Comparison of ENCODE assay signal across 13 cellular contexts in the genomic region with DNA sequence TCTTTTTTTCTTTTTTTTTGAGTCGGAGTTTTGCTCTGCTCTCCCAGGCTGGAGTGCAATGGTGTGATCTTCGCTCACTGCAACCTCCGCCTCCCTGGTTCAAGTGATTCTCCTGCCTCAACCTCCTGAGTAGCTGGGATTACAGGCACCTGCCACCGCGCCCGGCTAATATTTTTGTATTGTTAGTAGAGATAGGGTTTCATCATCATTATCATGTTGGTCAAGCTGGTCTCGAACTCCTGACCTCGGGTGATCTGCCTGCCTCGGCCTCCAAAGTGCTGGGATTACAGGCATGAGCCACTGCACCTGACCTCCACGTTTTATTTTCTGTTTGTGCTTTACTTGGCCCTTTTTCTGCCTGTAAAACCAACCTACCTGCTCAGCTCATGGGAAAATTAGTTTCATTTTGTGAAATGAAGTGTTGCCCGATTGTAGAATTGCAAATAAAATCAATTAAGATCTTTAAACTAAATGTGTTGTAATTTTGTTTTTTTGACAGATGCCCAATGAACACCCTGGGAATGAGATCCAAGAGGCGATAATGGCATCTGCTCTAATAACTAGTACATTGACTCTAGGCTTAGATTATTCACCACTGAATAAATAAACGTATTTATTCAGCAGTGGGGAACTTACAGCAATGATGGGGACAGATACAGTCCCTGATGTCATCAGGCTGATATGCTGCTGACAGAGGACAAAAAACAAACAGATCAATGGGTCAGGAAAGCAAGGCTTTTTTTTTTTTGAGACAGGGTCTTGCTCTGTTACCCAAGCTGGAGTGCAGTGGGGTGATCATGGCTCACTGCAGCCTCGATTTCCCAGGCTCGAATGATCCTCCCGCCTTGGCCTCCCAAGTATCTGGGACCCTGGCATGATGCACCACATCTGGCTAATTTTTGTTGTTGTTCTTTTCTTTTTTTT. TPM values are rescaled to one million over a fixed set of nuclear protein-coding genes. Genes with fewer than 3 reads are reported as not detected.
DNase-seq lines count a peak whose midpoint lies in the region; ATAC-seq and TF ChIP-seq lines count a peak whose summit lies in the region.
"Had no signal": no experiment of that assay in that cellular context is flagged by ENCODE, and none has a peak within 500 bp of the region (broad histone marks: within the 10 kb centered on the region; RNA-seq: fewer than 3 reads in every experiment).

No MANE protein-coding gene starts in this region.

- intact Hi-C loops in HCT116 (cut with micrococcal nuclease) = no loop called here
- intact Hi-C loops in natural killer cell (cut with micrococcal nuclease) = no loop called here
- intact Hi-C loops in upper lobe of right lung (cut with DNase I) = no loop called here
- intact Hi-C loops in head of caudate nucleus (cut with DNase I) = no loop called here

- peak; percentile 25 for DNase-seq in COLO668 (lab: John Stamatoyannopoulos, UW; ENCODE audit: unreplicated experiment)
- no peak for DNase-seq in HCT116 (ENCODE audit: low read depth, low spot score)
- DNase-seq in activated CD8-positive, alpha-beta T cell treated with anti-CD3 and anti-CD28 coated beads, Interleukin-2, amount 10 ng/mL, durations not matched to agents 7 days and 5 days = no peak
- no peak for DNase-seq in natural killer cell
- no peak for DNase-seq in upper lobe of right lung
- DNase-seq in head of caudate nucleus = no peak
- DNase-seq: activated B cell treated with CpG ODN at 0.5 μM for 24 hours; activated T-cell treated with anti-CD3 and anti-CD28 coated beads, Interleukin-2, amount 50 U/mL, for 1 hour; NCI-H526 had no signal

- no peaks in the 10 kb centered on the region for H3K9me3 Mint-ChIP-seq in activated CD8-positive, alpha-beta T cell treated with anti-CD3 and anti-CD28 coated beads, Interleukin-2, amount 10 ng/mL, durations not matched to agents 7 days and 5 days (ENCODE audit: insufficient read depth)
- no peaks in the 10 kb centered on the region for H3K9me3 Mint-ChIP-seq in natural killer cell

- no peak overlapping the region for H3K4me3 ChIP-seq in HCT116 (replicated peaks in 1 of 2; ENCODE audit: low read depth in 1 of 2, low read length in 2 of 2)
- H3K4me3 ChIP-seq in upper lobe of right lung = no peak overlapping the region
- H3K4me3 ChIP-seq: cardiac muscle cell, SK-N-MC had no signal

- TF ChIP-seq RAD21 in HCT116 (IDR thresholded peaks at IDR 0.05; ENCODE audit: low read depth) = no peak

- peaks cover 10% of the 10 kb centered on the region for H3K36me3 Mint-ChIP-seq in activated CD8-positive, alpha-beta T cell treated with anti-CD3 and anti-CD28 coated beads, Interleukin-2, amount 10 ng/mL, durations not matched to agents 7 days and 5 days (ENCODE audit: low read depth)
- no peaks in the 10 kb centered on the region for H3K36me3 Mint-ChIP-seq in natural killer cell

- no TSS peak for BruUV-seq in HCT116 (replicated peaks; lab: Mats Ljungman, UMichigan)

- H3K4me3 Mint-ChIP-seq in activated CD8-positive, alpha-beta T cell treated with anti-CD3 and anti-CD28 coated beads, Interleukin-2, amount 10 ng/mL, durations not matched to agents 7 days and 5 days = no peak overlapping the region
- H3K4me3 Mint-ChIP-seq in natural killer cell = peak overlapping the region; percentile 52
- H3K4me3 Mint-ChIP-seq: activated B cell treated with CpG ODN at 0.5 μM for 24 hours had no signal

- H3K9me2 ChIP-seq in HCT116 (ENCODE audit: insufficient read depth) = no peaks in the 10 kb centered on the region

- peak overlapping the region; percentile 54 for H3K27ac Mint-ChIP-seq in activated CD8-positive, alpha-beta T cell treated with anti-CD3 and anti-CD28 coated beads, Interleukin-2, amount 10 ng/mL, durations not matched to agents 7 days and 5 days
- peak overlapping the region in 1 of 2 donors; percentile 31 for H3K27ac Mint-ChIP-seq in natural killer cell
- H3K27ac Mint-ChIP-seq: activated B cell treated with CpG ODN at 0.5 μM for 24 hours had no signal

- ATAC-seq in HCT116 (no peak), natural killer cell (no peak), upper lobe of right lung (no peak), HG03521 (IDR thresholded peaks at IDR 0.05; ENCODE audit: unreplicated experiment) (no peak)
- no peak for ATAC-seq in activated CD8-positive, alpha-beta T cell treated with anti-CD3 and anti-CD28 coated beads, Interleukin-2, amount 10 ng/mL, durations not matched to agents 7 days and 5 days

- no peak for TF ChIP-seq POLR2A in HCT116 (IDR thresholded peaks at IDR 0.05; ENCODE audit: borderline replicate concordance, extremely low read depth, insufficient read depth, insufficient read length)

- H3K27me3 Mint-ChIP-seq in activated CD8-positive, alpha-beta T cell treated with anti-CD3 and anti-CD28 coated beads, Interleukin-2, amount 10 ng/mL, durations not matched to agents 7 days and 5 days (ENCODE audit: low read depth) = no peaks in the 10 kb centered on the region
- no peaks in the 10 kb centered on the region for H3K27me3 Mint-ChIP-seq in natural killer cell (ENCODE audit: low read depth in 2 of 2)
- H3K27me3 Mint-ChIP-seq: activated B cell treated with CpG ODN at 0.5 μM for 24 hours had no signal

- no peak overlapping the region for H3K9ac ChIP-seq in HCT116 (ENCODE audit: low read length)

- RAD21 ChIA-PET in HCT116 (lab: Charles Lee; ENCODE audit: low non-redundant PET in 1 of 2, low total read pairs in 2 of 2, uncharacterized antibody in 2 of 2, unreplicated experiment in 2 of 2) = no interaction called here

- H3K79me2 ChIP-seq in HCT116 (ENCODE audit: insufficient read depth, low read length) = peaks cover 22% of the 10 kb centered on the region

- no peak overlapping the region for H3K27ac ChIP-seq in HCT116 (ENCODE audit: low read depth, low read length)
- no peak overlapping the region for H3K27ac ChIP-seq in upper lobe of right lung
- H3K27ac ChIP-seq: cardiac muscle cell, SK-N-MC had no signal

- H3K36me3 ChIP-seq in HCT116 (ENCODE audit: control insufficient read depth in 1 of 2, insufficient read depth in 2 of 2, low read length in 2 of 2) (no peaks in the 10 kb centered on the region), upper lobe of right lung (no peaks in the 10 kb centered on the region)
- H3K36me3 ChIP-seq: cardiac muscle cell had no signal

- H3K27me3 ChIP-seq in HCT116 (ENCODE audit: insufficient read depth, low read length) (no peaks in the 10 kb centered on the region), upper lobe of right lung (no peaks in the 10 kb centered on the region)
- H3K27me3 ChIP-seq: cardiac muscle cell had no signal

- H3K4me1 ChIP-seq in HCT116 (ENCODE audit: control insufficient read depth in 1 of 2, insufficient read depth in 2 of 2, low read length in 2 of 2) = peaks cover 6 to 25% of the 10 kb centered on the region in 2 experiments; a peak in 3 of 4 replicates
- peaks cover 36% of the 10 kb centered on the region for H3K4me1 ChIP-seq in upper lobe of right lung

- TF ChIP-seq CTCF in HCT116 (IDR thresholded peaks at IDR 0.05 in 2 of 3, conservative IDR thresholded peaks at IDR 0.05 in 1 of 3; ENCODE audit: borderline replicate concordance in 1 of 3, insufficient read depth in 1 of 3, low read depth in 2 of 3, low read length in 2 of 3) (no peak), natural killer cell (IDR thresholded peaks at IDR 0.05) (no peak), upper lobe of right lung (IDR thresholded peaks at IDR 0.05) (no peak)

- POLR2A ChIA-PET in HCT116 (lab: Charles Lee) = interaction anchor here (2.0 to 3.0 kb wide), 2 partner anchors 9 to 11 kb away, joined by 10 to 12 read pairs; no protein-coding TSS in a partner anchor
- POLR2A ChIA-PET in activated CD8-positive, alpha-beta T cell treated with anti-CD3 and anti-CD28 coated beads, Interleukin-2, amount 10 ng/mL, durations not matched to agents 7 days and 5 days (lab: Charles Lee) = interaction anchor here (0.6 to 0.7 kb wide), 2 partner anchors 32 to 862 kb away, joined by 3 to 4 read pairs; no protein-coding TSS in a partner anchor

- H3K4me2 ChIP-seq in HCT116 (ENCODE audit: low read length) = peak overlapping the region; percentile 75; the same call in 1 of the 2 replicates

- CTCF ChIA-PET in HCT116 (lab: Charles Lee) = no interaction called here
- CTCF ChIA-PET in activated CD8-positive, alpha-beta T cell treated with anti-CD3 and anti-CD28 coated beads, Interleukin-2, amount 10 ng/mL, durations not matched to agents 7 days and 5 days (lab: Charles Lee) = interaction anchor here (0.7 to 1.6 kb wide), 3 partner anchors 20 to 190 kb away, joined by 3 to 4 read pairs (median 3); a partner anchor contains a TSS

- H3K4me1 Mint-ChIP-seq in activated CD8-positive, alpha-beta T cell treated with anti-CD3 and anti-CD28 coated beads, Interleukin-2, amount 10 ng/mL, durations not matched to agents 7 days and 5 days (ENCODE audit: low read depth) = peaks cover 26% of the 10 kb centered on the region
- peaks cover 16 to 28% of the 10 kb centered on the region in 2 donors for H3K4me1 Mint-ChIP-seq in natural killer cell

- H3K9me3 ChIP-seq in HCT116 (ENCODE audit: control insufficient read depth in 1 of 2, insufficient read depth in 1 of 2, low read depth in 1 of 2, low read length in 2 of 2) = no peaks in the 10 kb centered on the region; a peak in 1 of 4 replicates
- no peaks in the 10 kb centered on the region for H3K9me3 ChIP-seq in upper lobe of right lung

- H4K20me1 ChIP-seq in HCT116 (ENCODE audit: insufficient read depth) = no peaks in the 10 kb centered on the region; the same call in 1 of the 2 replicates

- H2AFZ ChIP-seq in HCT116 (ENCODE audit: low read depth, low read length, poor library complexity, severe bottlenecking) = no peak overlapping the region

RNA-seq across cellular contexts. Expression of a gene that starts 2.2 kb away (rescaled TPM):
- total RNA-seq in HCT116 (2021; ENCODE audit: unreplicated experiment) = 140 TPM
- 164 and 236 TPM in 2 replicates for polyA plus RNA-seq in HCT116 (2012)
- total RNA-seq in activated CD8-positive, alpha-beta T cell treated with anti-CD3 and anti-CD28 coated beads, Interleukin-2, amount 10 ng/mL, durations not matched to agents 7 days and 5 days = 10 to 100 TPM; 92.4 to 92.7 TPM
- 100 to 1,000 TPM; 101 to 116 (median 108) TPM for total RNA-seq in natural killer cell
- 114 TPM for total RNA-seq in upper lobe of right lung

RNA-seq across cellular contexts. Expression of a gene that starts 24.0 kb away (rescaled TPM):
- total RNA-seq in HCT116 (2021; ENCODE audit: unreplicated experiment) = 54.8 TPM
- 114 and 161 TPM in 2 replicates for polyA plus RNA-seq in HCT116 (2012)
- not detected for total RNA-seq in activated CD8-positive, alpha-beta T cell treated with anti-CD3 and anti-CD28 coated beads, Interleukin-2, amount 10 ng/mL, durations not matched to agents 7 days and 5 days
- not detected for total RNA-seq in natural killer cell
- total RNA-seq in upper lobe of right lung = 6.3 TPM
- total RNA-seq: activated B cell treated with CpG ODN at 0.5 μM for 24 hours had no signal
- polyA plus RNA-seq: neural cell had no signal

RNA-seq across cellular contexts. Expression of a gene that starts 25.2 kb away (rescaled TPM):
- 22.5 TPM for total RNA-seq in HCT116 (2021; ENCODE audit: unreplicated experiment)
- polyA plus RNA-seq in HCT116 (2012) = 22.9 and 27.8 TPM in 2 replicates
- 10 to 100 TPM; 26.8 to 28.1 TPM for total RNA-seq in activated CD8-positive, alpha-beta T cell treated with anti-CD3 and anti-CD28 coated beads, Interleukin-2, amount 10 ng/mL, durations not matched to agents 7 days and 5 days
- 10 to 100 TPM; 32.4 to 42.3 (median 37.2) TPM for total RNA-seq in natural killer cell
- 58.7 TPM for total RNA-seq in upper lobe of right lung

RNA-seq across cellular contexts. Expression of a gene that starts 44.9 kb away (rescaled TPM):
- total RNA-seq in HCT116 (2021; ENCODE audit: unreplicated experiment) = 21.7 TPM
- 13.1 and 14.4 TPM in 2 replicates for polyA plus RNA-seq in HCT116 (2012)
- total RNA-seq in activated CD8-positive, alpha-beta T cell treated with anti-CD3 and anti-CD28 coated beads, Interleukin-2, amount 10 ng/mL, durations not matched to agents 7 days and 5 days = 1 to 10 TPM; 3.4 to 3.5 TPM
- total RNA-seq in natural killer cell = 10 to 100 TPM in 1 of 3 donors, 1 to 10 TPM in 2; 5.7 to 16.9 (median 8.4) TPM
- total RNA-seq in upper lobe of right lung = 54.0 TPM

RNA-seq across cellular contexts. Expression of a gene that starts 56.8 kb away (rescaled TPM):
- 298 TPM for total RNA-seq in HCT116 (2021; ENCODE audit: unreplicated experiment)
- polyA plus RNA-seq in HCT116 (2012) = 187 and 244 TPM in 2 replicates
- total RNA-seq in activated CD8-positive, alpha-beta T cell treated with anti-CD3 and anti-CD28 coated beads, Interleukin-2, amount 10 ng/mL, durations not matched to agents 7 days and 5 days = 100 to 1,000 TPM; 283 to 291 TPM
- total RNA-seq in natural killer cell = 100 to 1,000 TPM; 272 to 300 (median 299) TPM
- total RNA-seq in upper lobe of right lung = 131 TPM
